ENCODE assay signal across 1 cellular context in genomic region chr12:6508087-6508486, GRCh38.
TF ChIP-seq lines count a peak whose summit lies in the region.

No MANE protein-coding gene starts in this region.

TF ChIP-seq in SK-N-SH treated with all-trans-retinoic acid at 6 μM for 48 hours, 23 proteins besides CTCF, POLR2A, EP300 and RAD21 (continued from another document):
- TF ChIP-seq TSHZ2 (CRISPR knock-in tag; IDR thresholded peaks at IDR 0.05) (no peak), ESRRG (CRISPR knock-in tag; IDR thresholded peaks at IDR 0.05) (no peak), BACH2 (CRISPR knock-in tag; IDR thresholded peaks at IDR 0.05; ENCODE audit: borderline replicate concordance) (no peak), ZNF565 (CRISPR knock-in tag; conservative IDR thresholded peaks at IDR 0.05; ENCODE audit: low read depth) (no peak), ZNF70 (CRISPR knock-in tag; IDR thresholded peaks at IDR 0.05) (no peak), ZNF8 (CRISPR knock-in tag; IDR thresholded peaks at IDR 0.05) (no peak), PPARA (CRISPR knock-in tag; IDR thresholded peaks at IDR 0.05; ENCODE audit: borderline replicate concordance) (no peak), TOX (CRISPR knock-in tag; IDR thresholded peaks at IDR 0.05; ENCODE audit: borderline replicate concordance) (no peak), RARB (CRISPR knock-in tag; IDR thresholded peaks at IDR 0.05) (no peak)
